Comparison of ENCODE assay signal across 11 cellular contexts in the genomic region with DNA sequence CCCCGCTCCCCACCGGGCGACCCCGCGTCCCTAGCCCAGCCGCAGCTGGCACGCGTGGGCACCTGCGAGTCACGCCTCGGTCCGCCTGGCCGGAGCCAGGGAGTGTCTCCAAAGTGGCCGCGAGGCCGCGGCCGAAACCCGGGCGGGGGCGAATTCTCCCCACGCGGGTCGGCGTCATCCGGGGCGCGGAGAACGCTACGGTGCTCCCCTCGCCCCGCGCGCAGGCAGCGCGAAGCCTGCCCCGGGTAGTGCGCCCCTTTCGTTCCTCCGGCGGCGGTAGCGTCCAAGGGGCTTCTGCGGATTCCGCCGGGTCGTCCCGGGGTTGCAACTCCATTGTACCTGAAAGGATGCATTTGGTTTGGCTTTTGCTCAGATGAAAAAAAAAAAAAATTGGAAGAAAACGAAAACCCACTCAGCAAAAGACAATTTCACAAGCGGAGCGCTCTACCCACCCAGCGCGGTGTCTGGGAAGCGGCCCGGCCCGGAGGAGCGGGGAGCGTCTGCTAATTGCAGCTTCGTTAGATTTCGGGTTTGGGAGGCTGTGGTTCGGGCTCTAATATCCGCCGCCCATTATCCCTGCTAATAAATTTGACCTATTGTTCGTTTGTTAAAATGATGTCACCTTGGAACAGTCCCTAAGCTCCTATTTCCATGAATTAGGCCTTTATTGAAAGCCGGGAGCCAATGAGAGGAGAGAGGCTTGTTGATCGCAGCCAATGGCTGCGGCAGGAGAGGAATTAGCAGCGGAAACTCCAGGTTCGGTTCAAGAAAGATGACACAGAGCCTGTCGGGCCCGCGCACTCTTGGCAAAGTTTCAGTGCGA. TPM values are rescaled to one million over a fixed set of nuclear protein-coding genes. Genes with fewer than 3 reads are reported as not detected.
A peak's percentile ranks its signal among the peaks of the same experiment; 100 is the strongest.
DNase-seq lines count a peak whose midpoint lies in the region; ATAC-seq and TF ChIP-seq lines count a peak whose summit lies in the region.
"Had no signal": no experiment of that assay in that cellular context is flagged by ENCODE, and none has a peak within 500 bp of the region (broad histone marks: within the 10 kb centered on the region; RNA-seq: fewer than 3 reads in every experiment).

A gene (plus strand): TSS at position 796 of the 823 bp plus-strand sequence. CDS start 118 bp downstream, outside the sequence.

- no peak within 1 kb of the TSS for H3K9ac ChIP-seq in NT2/D1 (ENCODE audit: insufficient read length, low read depth)

- no peaks in the 10 kb centered on the region for H3K9me3 Mint-ChIP-seq in activated naive CD4-positive, alpha-beta T cell treated with anti-CD3 and anti-CD28 coated beads, Interleukin-2, amount 50 U/mL, for 24 hours
- no peaks in the 10 kb centered on the region for H3K9me3 Mint-ChIP-seq in activated naive CD4-positive, alpha-beta T cell treated with anti-CD3 and anti-CD28 coated beads, Interleukin-2, amount 10 ng/mL, durations not matched to agents 7 days and 5 days

- no peaks in the 10 kb centered on the region for H3K36me3 Mint-ChIP-seq in activated naive CD4-positive, alpha-beta T cell treated with anti-CD3 and anti-CD28 coated beads, Interleukin-2, amount 50 U/mL, for 24 hours
- H3K36me3 Mint-ChIP-seq in activated naive CD4-positive, alpha-beta T cell treated with anti-CD3 and anti-CD28 coated beads, Interleukin-2, amount 10 ng/mL, durations not matched to agents 7 days and 5 days: peaks cover 3% of the 10 kb centered on the region

- in situ Hi-C loops in ACHN (cut with HindIII; ENCODE audit: low pct_ligation_motif_present, low pct_unique_long_range_greater_than_20kb, low sequenced_read_pairs): no loop called here

- no peak for DNase-seq in activated naive CD4-positive, alpha-beta T cell treated with anti-CD3 and anti-CD28 coated beads, Interleukin-2, amount 10 ng/mL, durations not matched to agents 7 days and 5 days
- DNase-seq in NT2/D1 (ENCODE audit: low read depth, low spot score) (peak; percentile 60), iPS DF 19.7 (ENCODE audit: low read depth, low spot score) (peak; percentile 90), testis (peak; percentile 43), ACHN (no peak), epidermal melanocyte (ENCODE audit: insufficient read length, low spot score) (no peak)
- DNase-seq: activated naive CD4-positive, alpha-beta T cell; Karpas-422 had no signal

- 8% methylated on average over 65 to 70 of the region's 73 CpGs for WGBS in testis, 2 donors

- peaks cover 20% of the 10 kb centered on the region for H3K4me1 Mint-ChIP-seq in activated naive CD4-positive, alpha-beta T cell treated with anti-CD3 and anti-CD28 coated beads, Interleukin-2, amount 50 U/mL, for 24 hours
- H3K4me1 Mint-ChIP-seq in activated naive CD4-positive, alpha-beta T cell treated with anti-CD3 and anti-CD28 coated beads, Interleukin-2, amount 10 ng/mL, durations not matched to agents 7 days and 5 days: peaks cover 14% of the 10 kb centered on the region

- TF ChIP-seq POLR2A in testis (IDR thresholded peaks at IDR 0.05): no peak

- no peak for ATAC-seq in HG03354 (IDR thresholded peaks at IDR 0.05; ENCODE audit: poor library complexity, severe bottlenecking, unreplicated experiment)

- H3K4me3 ChIP-seq in NT2/D1 (ENCODE audit: insufficient read length, low read depth): no peak within 1 kb of the TSS
- H3K4me3 ChIP-seq in testis: peak within 1 kb of the TSS in 1 of 2 donors; percentile 19

- peaks cover 100% of the 10 kb centered on the region for H3K27me3 ChIP-seq in NT2/D1 (ENCODE audit: insufficient read depth, insufficient read length)
- H3K27me3 ChIP-seq in testis: no peaks in the 10 kb centered on the region

- CTCF ChIA-PET in activated naive CD4-positive, alpha-beta T cell treated with anti-CD3 and anti-CD28 coated beads, Interleukin-2, amount 10 ng/mL, durations not matched to agents 7 days and 5 days (lab: Charles Lee): interaction anchor here (1.5 kb wide), 1 partner anchor 31 kb away, joined by 3 read pairs; no protein-coding TSS in a partner anchor

- peak within 1 kb of the TSS; percentile 30 for H3K4me3 Mint-ChIP-seq in activated naive CD4-positive, alpha-beta T cell treated with anti-CD3 and anti-CD28 coated beads, Interleukin-2, amount 50 U/mL, for 24 hours
- no peak within 1 kb of the TSS for H3K4me3 Mint-ChIP-seq in activated naive CD4-positive, alpha-beta T cell treated with anti-CD3 and anti-CD28 coated beads, Interleukin-2, amount 10 ng/mL, durations not matched to agents 7 days and 5 days

- TF ChIP-seq CTCF in testis (IDR thresholded peaks at IDR 0.05): no peak

- peaks cover 54% of the 10 kb centered on the region for H3K27me3 Mint-ChIP-seq in activated naive CD4-positive, alpha-beta T cell treated with anti-CD3 and anti-CD28 coated beads, Interleukin-2, amount 50 U/mL, for 24 hours
- peaks cover 97% of the 10 kb centered on the region for H3K27me3 Mint-ChIP-seq in activated naive CD4-positive, alpha-beta T cell treated with anti-CD3 and anti-CD28 coated beads, Interleukin-2, amount 10 ng/mL, durations not matched to agents 7 days and 5 days

- intact Hi-C loops in testis (cut with DNase I; ENCODE audit: low total_unique reads): no loop called here

- H3K27ac ChIP-seq in testis: no peak within 1 kb of the TSS

- H3K9me3 ChIP-seq in NT2/D1 (ENCODE audit: insufficient read depth, low read length) (no peaks in the 10 kb centered on the region), testis (no peaks in the 10 kb centered on the region)

- H3K4me1 ChIP-seq in NT2/D1 (ENCODE audit: insufficient read depth, insufficient read length) (peaks cover 7% of the 10 kb centered on the region), testis (peaks cover 17% of the 10 kb centered on the region)

- H3K27ac Mint-ChIP-seq in activated naive CD4-positive, alpha-beta T cell treated with anti-CD3 and anti-CD28 coated beads, Interleukin-2, amount 50 U/mL, for 24 hours: no peak within 1 kb of the TSS
- H3K27ac Mint-ChIP-seq in activated naive CD4-positive, alpha-beta T cell treated with anti-CD3 and anti-CD28 coated beads, Interleukin-2, amount 10 ng/mL, durations not matched to agents 7 days and 5 days: no peak within 1 kb of the TSS

- no peaks in the 10 kb centered on the region for H3K36me3 ChIP-seq in NT2/D1 (ENCODE audit: insufficient read depth, insufficient read length, low read length)
- H3K36me3 ChIP-seq in testis (ENCODE audit: low read depth, missing control alignments): no peaks in the 10 kb centered on the region

RNA-seq across cellular contexts. Expression of the gene that starts here (rescaled TPM):
- total RNA-seq in testis: not detected
- polyA plus RNA-seq in testis (ENCODE audit: insufficient read depth, low read depth, low replicate concordance): 0.21 TPM
- polyA plus RNA-seq: BJ had no signal

Comparison
In these comparisons a context has a peak if more than half of its experiments do, and no peak if none do; other contexts are left out.
1. Peak in DNase-seq in testis; RNA of the gene not detected or under 1 TPM.
2. DNase-seq: peak in NT2/D1 (single experiment) and iPS DF 19.7 (single experiment); none in activated naive CD4-positive, alpha-beta T cell treated with anti-CD3 and anti-CD28 coated beads, Interleukin-2, amount 10 ng/mL, durations not matched to agents 7 days and 5 days (single experiment), ACHN (single experiment) and epidermal melanocyte (single experiment).